14 cellular contexts compared by ENCODE assay signal in genomic region chr1:148010527-148010926, GRCh38.
A peak's percentile ranks its signal among the peaks of the same experiment; 100 is the strongest.
DNase-seq lines count a peak whose midpoint lies in the region; ATAC-seq, FAIRE-seq and TF ChIP-seq lines count a peak whose summit lies in the region.
"Had no signal": no experiment of that assay in that cellular context is flagged by ENCODE, and none has a peak within 500 bp of the region (broad histone marks: within the 10 kb centered on the region; RNA-seq: fewer than 3 reads in every experiment).

No MANE protein-coding gene starts in this region.

- intact Hi-C loops in endothelial cell of umbilical vein (cut with micrococcal nuclease): no loop called here

- ATAC-seq in SK-N-SH treated with all-trans-retinoic acid at 6 μM for 48 hours (no peak), HG03432 (IDR thresholded peaks at IDR 0.05; ENCODE audit: unreplicated experiment) (no peak)

- no TSS peak for BruUV-seq in endothelial cell of umbilical vein (replicated peaks; lab: Mats Ljungman, UMichigan)

- H3K9me3 ChIP-seq in SK-N-SH (no peaks in the 10 kb centered on the region), HEK293 (ENCODE audit: control insufficient read depth, insufficient read depth, low read depth, low read length) (no peaks in the 10 kb centered on the region), endothelial cell of umbilical vein (replicated peaks; ENCODE audit: control insufficient read depth, insufficient read depth, low read length) (no peaks in the 10 kb centered on the region)

- H4K20me1 ChIP-seq in SK-N-SH (ENCODE audit: insufficient read depth) (no peaks in the 10 kb centered on the region), endothelial cell of umbilical vein (replicated peaks; ENCODE audit: control insufficient read depth, extremely low read depth, insufficient read depth, low read length) (no peaks in the 10 kb centered on the region)

- H3K27me3 ChIP-seq in SK-N-SH (ENCODE audit: insufficient read depth) (no peaks in the 10 kb centered on the region), endothelial cell of umbilical vein (ENCODE audit: control insufficient read depth in 2 of 2, insufficient read depth in 2 of 2, low read length in 2 of 2) (peaks cover 16 to 30% of the 10 kb centered on the region in 2 experiments)

- TF ChIP-seq CTCF in SK-N-SH (IDR thresholded peaks at IDR 0.05) (no peak), HEK293 (tag by site-specific recombination; IDR thresholded peaks at IDR 0.05) (no peak), endothelial cell of umbilical vein (IDR thresholded peaks at IDR 0.05; ENCODE audit: extremely low read depth in 1 of 2, insufficient read depth in 1 of 2, low read depth in 1 of 2, low read length in 2 of 2) (no peak)

- H3K79me2 ChIP-seq in SK-N-SH (ENCODE audit: insufficient read depth): no peaks in the 10 kb centered on the region
- H3K79me2 ChIP-seq in endothelial cell of umbilical vein (ENCODE audit: control insufficient read depth, insufficient read depth, low read length): no peaks in the 10 kb centered on the region

- POLR2A ChIA-PET in SK-N-SH (lab: Yijun Ruan, JAX) (no interaction called here), HEK293 (lab: Yijun Ruan, JAX) (no interaction called here), endothelial cell of umbilical vein (lab: Charles Lee) (no interaction called here)

- dilution Hi-C loops in endothelial cell of umbilical vein (cut with MboI; ENCODE audit: extremely low pct_ligation_motif_present, low sequenced_read_pairs): no loop called here

- H3K4me1 ChIP-seq in SK-N-SH (ENCODE audit: control insufficient read depth in 1 of 2, insufficient read depth in 2 of 2, low read depth in 1 of 2, low read length in 1 of 2): no peaks in the 10 kb centered on the region; a peak in 1 of 4 replicates
- no peaks in the 10 kb centered on the region for H3K4me1 ChIP-seq in HEK293 (ENCODE audit: control insufficient read depth, insufficient read depth, low read length)
- H3K4me1 ChIP-seq in endothelial cell of umbilical vein (ENCODE audit: control insufficient read depth, extremely low read depth, insufficient read depth, low read length): peaks cover 2% of the 10 kb centered on the region

- no peak overlapping the region for H2AFZ ChIP-seq in SK-N-SH (ENCODE audit: low read depth)
- H2AFZ ChIP-seq in endothelial cell of umbilical vein (ENCODE audit: low read depth, low read length): no peak overlapping the region
- H2AFZ ChIP-seq: GM23248 had no signal

- DNase-seq in SK-N-SH (peak; percentile 1), endothelial cell of umbilical vein (ENCODE audit: low read depth, low spot score) (peak; percentile 0), retina (peak; percentile 1), SW480 (ENCODE audit: low spot score) (no peak)
- no peak for DNase-seq in activated CD4-positive, alpha-beta T cell treated with anti-CD3 and anti-CD28 coated beads, Interleukin-2, amount 50 U/mL, for 4 hours
- DNase-seq: CD8-positive, alpha-beta memory T cell; DMS 273 treated with DMSO at 0.1 percent for 48 hours; GM23248 had no signal

- no peak for FAIRE-seq in endothelial cell of umbilical vein (lab: Jason Lieb, UNC)
- FAIRE-seq: H54, HTR-8/SVneo had no signal

- no peak overlapping the region for H3K9ac ChIP-seq in SK-N-SH
- no peak overlapping the region for H3K9ac ChIP-seq in endothelial cell of umbilical vein (replicated peaks; ENCODE audit: extremely low read depth, insufficient read depth, low read length)
- H3K9ac ChIP-seq: GM23248 had no signal

- H3K36me3 ChIP-seq in SK-N-SH (replicated peaks in 1 of 2; ENCODE audit: control insufficient read depth in 1 of 2, insufficient read depth in 2 of 2, low read length in 1 of 2): no peaks in the 10 kb centered on the region
- H3K36me3 ChIP-seq in HEK293 (ENCODE audit: control insufficient read depth in 2 of 2, insufficient read depth in 1 of 2, low read length in 2 of 2): no peaks in the 10 kb centered on the region
- H3K36me3 ChIP-seq in endothelial cell of umbilical vein (ENCODE audit: control insufficient read depth in 2 of 2, extremely low read depth in 1 of 2, insufficient read depth in 2 of 2, low read length in 2 of 2): no peaks in the 10 kb centered on the region

- H3F3A ChIP-seq in SK-N-SH (replicated peaks; ENCODE audit: insufficient read depth): no peaks in the 10 kb centered on the region

- H3K4me3 ChIP-seq in SK-N-SH (ENCODE audit: low read depth in 2 of 2, low read length in 1 of 2) (no peak overlapping the region), HEK293 (ENCODE audit: low read depth, low read length) (no peak overlapping the region), endothelial cell of umbilical vein (replicated peaks in 1 of 3; ENCODE audit: insufficient read depth in 1 of 3, low read depth in 1 of 3, low read length in 3 of 3) (no peak overlapping the region)
- H3K4me3 ChIP-seq: GM23248 had no signal

- no peak for TF ChIP-seq EP300 in SK-N-SH (IDR thresholded peaks at IDR 0.05; ENCODE audit: borderline replicate concordance in 1 of 2, low read depth in 1 of 2, low read length in 1 of 2)

- no peak overlapping the region for H3K4me2 ChIP-seq in SK-N-SH
- H3K4me2 ChIP-seq in endothelial cell of umbilical vein (ENCODE audit: insufficient read depth, low read length): no peak overlapping the region

- CTCF ChIA-PET in SK-N-SH (lab: Yijun Ruan, JAX): no interaction called here
- CTCF ChIA-PET in HEK293 (lab: Yijun Ruan, JAX): no interaction called here
- CTCF ChIA-PET in endothelial cell of umbilical vein (lab: Charles Lee): no interaction called here

- no peaks in the 10 kb centered on the region for H3K9me2 ChIP-seq in SK-N-SH

- no peaks in the 10 kb centered on the region for H3K9me1 ChIP-seq in endothelial cell of umbilical vein (replicated peaks; ENCODE audit: control insufficient read depth, extremely low read depth, insufficient read depth, low read length)

- H3K27ac ChIP-seq in SK-N-SH (ENCODE audit: low read depth in 2 of 2, low read length in 1 of 2): no peak overlapping the region
- H3K27ac ChIP-seq in HEK293 (ENCODE audit: extremely low read depth, low read depth, low read length): no peak overlapping the region
- H3K27ac ChIP-seq in endothelial cell of umbilical vein (ENCODE audit: insufficient read depth, low read depth, low read length): no peak overlapping the region
- H3K27ac ChIP-seq: 22Rv1, GM23248 had no signal

- TF ChIP-seq POLR2A in endothelial cell of umbilical vein (IDR thresholded peaks at IDR 0.05; ENCODE audit: low read depth, low read length): no peak

- WGBS in SK-N-SH (ENCODE audit: low lambda C conversion rate): 100% methylated on average over 1 of the region's 1 CpG

- TF ChIP-seq RAD21 in SK-N-SH (IDR thresholded peaks at IDR 0.05; ENCODE audit: low read length): no peak

TF ChIP-seq in SK-N-SH, 30 proteins besides CTCF, POLR2A, EP300 and RAD21 (continues in another document):
- no peak for TF ChIP-seq TEAD4 (IDR thresholded peaks at IDR 0.05; ENCODE audit: borderline replicate concordance, insufficient read depth)
- no peak for TF ChIP-seq TAF1 (IDR thresholded peaks at IDR 0.05; ENCODE audit: borderline replicate concordance, low read depth, low read length)

TF ChIP-seq in HEK293, 187 proteins besides CTCF, POLR2A, EP300 and RAD21:
- no peak for TF ChIP-seq ZNF184 (tag by site-specific recombination; IDR thresholded peaks at IDR 0.05)
- TF ChIP-seq ATF2 (tag by site-specific recombination; IDR thresholded peaks at IDR 0.05; ENCODE audit: low read depth): peak; percentile 65
- TF ChIP-seq OVOL3 (tag by site-specific recombination; IDR thresholded peaks at IDR 0.05): no peak

TF ChIP-seq in endothelial cell of umbilical vein, 7 proteins besides CTCF, POLR2A, EP300 and RAD21:
- TF ChIP-seq MYC (IDR thresholded peaks at IDR 0.05; ENCODE audit: low read depth, low read length) (no peak), JUN (IDR thresholded peaks at IDR 0.05; ENCODE audit: borderline replicate concordance, insufficient read depth, insufficient read length, low read depth) (no peak), MAX (IDR thresholded peaks at IDR 0.05; ENCODE audit: insufficient read depth, insufficient read length) (no peak), EZH2 (IDR thresholded peaks at IDR 0.05; ENCODE audit: borderline replicate concordance, low read depth, low read length, severe bottlenecking) (no peak), FOS (IDR thresholded peaks at IDR 0.05; ENCODE audit: borderline replicate concordance, insufficient read depth, low read length) (no peak), POLR2AphosphoS5 (IDR thresholded peaks at IDR 0.05; ENCODE audit: insufficient read depth, low read depth, low read length) (no peak), GATA2 (IDR thresholded peaks at IDR 0.05; ENCODE audit: insufficient read depth, insufficient read length, low read depth, low read length) (no peak)

Comparison
In these comparisons a context has a peak if more than half of its experiments do, and no peak if none do; other contexts are left out.
1. DNase-seq: peak in SK-N-SH (single experiment), endothelial cell of umbilical vein (single experiment) and retina (single experiment); none in SW480 (single experiment) and activated CD4-positive, alpha-beta T cell treated with anti-CD3 and anti-CD28 coated beads, Interleukin-2, amount 50 U/mL, for 4 hours (0 of 2).